In the genomic region with DNA sequence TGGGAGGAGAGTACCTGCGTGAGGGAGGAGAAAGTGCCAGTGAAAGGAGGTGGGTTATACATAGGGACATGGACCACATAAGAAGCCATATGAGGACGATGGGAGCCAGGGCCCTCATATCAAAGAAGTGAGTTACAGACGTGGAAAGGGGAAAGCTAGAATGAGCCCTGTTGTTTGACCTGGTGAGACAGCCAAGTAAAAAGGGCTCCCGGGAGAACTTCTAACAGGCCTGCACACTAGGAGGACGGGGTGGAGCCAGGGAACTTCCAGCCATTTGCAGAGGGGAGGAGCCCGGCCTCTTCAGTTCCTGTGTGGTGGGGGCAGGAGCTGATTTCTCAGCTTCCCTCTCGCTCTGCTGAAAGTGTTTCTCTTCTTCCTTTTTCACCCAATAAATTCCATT, we compare ENCODE assay signal across 9 cellular contexts.
DNase-seq lines count a peak whose midpoint lies in the region; ATAC-seq and TF ChIP-seq lines count a peak whose summit lies in the region.
"Had no signal": no experiment of that assay in that cellular context is flagged by ENCODE, and none has a peak within 500 bp of the region (broad histone marks: within the 10 kb centered on the region; RNA-seq: fewer than 3 reads in every experiment).

No MANE protein-coding gene starts in this region.

- no peak overlapping the region for H3K27ac ChIP-seq in fibroblast of lung (ENCODE audit: insufficient read depth, low read length)
- H3K27ac ChIP-seq in transverse colon, result no peak overlapping the region

- in situ Hi-C loops in transverse colon (cut with MboI; ENCODE audit: low pct_ligation_motif_present in 1 of 4, low pct_unique_long_range_greater_than_20kb in 1 of 4, low sequenced_read_pairs in 3 of 4), result no loop called here
- in situ Hi-C loops in G401 (cut with HindIII; ENCODE audit: low sequenced_read_pairs), result no loop called here

- TF ChIP-seq CTCF in fibroblast of lung (conservative IDR thresholded peaks at IDR 0.05 in 1 of 2, IDR thresholded peaks at IDR 0.05 in 1 of 2; ENCODE audit: low read depth in 1 of 2, low read length in 2 of 2) (no peak), transverse colon (IDR thresholded peaks at IDR 0.05) (no peak)

- no peaks in the 10 kb centered on the region for H3K36me3 ChIP-seq in NT2/D1 (ENCODE audit: insufficient read depth, insufficient read length, low read length)
- no peaks in the 10 kb centered on the region for H3K36me3 ChIP-seq in fibroblast of lung (ENCODE audit: control insufficient read depth, insufficient read depth, low read length)
- H3K36me3 ChIP-seq in transverse colon, result no peaks in the 10 kb centered on the region

- 22 to 37% methylated on average over 7 of the region's 7 CpGs for WGBS in transverse colon (ENCODE audit: low coverage in 1 of 2), 2 donors

- no peak for TF ChIP-seq EP300 in transverse colon (IDR thresholded peaks at IDR 0.05; ENCODE audit: low read depth)

- no peaks in the 10 kb centered on the region for H3K79me2 ChIP-seq in fibroblast of lung (ENCODE audit: control insufficient read depth, insufficient read depth, low read length)

- DNase-seq in stimulated activated CD4-positive, alpha-beta T cell treated with anti-CD3 and anti-CD28 coated beads, Interleukin-15, amount 100 ng/mL, for 24 hours, result peak; percentile 24
- no peak for DNase-seq in stimulated activated CD4-positive, alpha-beta T cell treated with anti-CD3 and anti-CD28 coated beads, Interleukin-12 subunit alpha, Interleukin-12 subunit beta, amount 100 ng/mL, for 4 hours
- DNase-seq in NT2/D1 (ENCODE audit: low read depth, low spot score) (peak; percentile 18), fibroblast of lung (ENCODE audit: low read depth in 2 of 2) (no peak), transverse colon (peak; percentile 41), SHP77 treated with DMSO at 0.1 percent for 48 hours (lab: John Stamatoyannopoulos, UW) (no peak), G401 (ENCODE audit: low spot score) (no peak)
- DNase-seq: CD4-positive, alpha-beta memory T cell had no signal

- TF ChIP-seq POLR2A in transverse colon (IDR thresholded peaks at IDR 0.05), result no peak

- H3K9ac ChIP-seq in NT2/D1 (ENCODE audit: insufficient read length, low read depth) (no peak overlapping the region), fibroblast of lung (ENCODE audit: insufficient read depth, low read length) (no peak overlapping the region)

- H3K4me3 ChIP-seq in NT2/D1 (ENCODE audit: insufficient read length, low read depth) (no peak overlapping the region), fibroblast of lung (replicated peaks in 1 of 4; ENCODE audit: control extremely low read depth in 1 of 4, insufficient read depth in 1 of 4, low read depth in 3 of 4, low read length in 4 of 4) (no peak overlapping the region), transverse colon (no peak overlapping the region)

- H3K4me1 ChIP-seq in NT2/D1 (ENCODE audit: insufficient read depth, insufficient read length) (no peaks in the 10 kb centered on the region), fibroblast of lung (ENCODE audit: control insufficient read depth, extremely low read depth, insufficient read depth, low read length) (no peaks in the 10 kb centered on the region), transverse colon (peaks cover 0 to 6% (median 1%) of the 10 kb centered on the region in 4 donors)

- no peak overlapping the region for H3K4me2 ChIP-seq in fibroblast of lung (ENCODE audit: extremely low read depth, insufficient read depth, low read length)

- no peaks in the 10 kb centered on the region for H3K27me3 ChIP-seq in NT2/D1 (ENCODE audit: insufficient read depth, insufficient read length)
- H3K27me3 ChIP-seq in fibroblast of lung (ENCODE audit: control insufficient read depth, insufficient read depth, low read length), result peaks cover 4% of the 10 kb centered on the region
- peaks cover 16% of the 10 kb centered on the region for H3K27me3 ChIP-seq in transverse colon

- H2AFZ ChIP-seq in fibroblast of lung (ENCODE audit: low read length), result peak overlapping the region; percentile 65

- no peaks in the 10 kb centered on the region for H3K9me3 ChIP-seq in NT2/D1 (ENCODE audit: insufficient read depth, low read length)
- H3K9me3 ChIP-seq in fibroblast of lung (ENCODE audit: control insufficient read depth, insufficient read depth, low read depth, low read length), result no peaks in the 10 kb centered on the region
- H3K9me3 ChIP-seq in transverse colon, result no peaks in the 10 kb centered on the region

- intact Hi-C loops in transverse colon (cut with DNase I; ENCODE audit: low total_unique reads), result no loop called here

- ATAC-seq in HG02642 (IDR thresholded peaks at IDR 0.05; ENCODE audit: poor library complexity, unreplicated experiment), result no peak

- H4K20me1 ChIP-seq in fibroblast of lung (ENCODE audit: control insufficient read depth, extremely low read depth, insufficient read depth, low read length), result no peaks in the 10 kb centered on the region

Comparison
In these comparisons a context has a peak if more than half of its experiments do, and no peak if none do; other contexts are left out.
1. DNase-seq: peak in stimulated activated CD4-positive, alpha-beta T cell treated with anti-CD3 and anti-CD28 coated beads, Interleukin-15, amount 100 ng/mL, for 24 hours (single experiment), NT2/D1 (single experiment) and transverse colon (single experiment); none in stimulated activated CD4-positive, alpha-beta T cell treated with anti-CD3 and anti-CD28 coated beads, Interleukin-12 subunit alpha, Interleukin-12 subunit beta, amount 100 ng/mL, for 4 hours (single experiment), fibroblast of lung (0 of 2), SHP77 treated with DMSO at 0.1 percent for 48 hours (single experiment) and G401 (single experiment).